ENCODE assay signal across 19 cellular contexts in the genomic region with DNA sequence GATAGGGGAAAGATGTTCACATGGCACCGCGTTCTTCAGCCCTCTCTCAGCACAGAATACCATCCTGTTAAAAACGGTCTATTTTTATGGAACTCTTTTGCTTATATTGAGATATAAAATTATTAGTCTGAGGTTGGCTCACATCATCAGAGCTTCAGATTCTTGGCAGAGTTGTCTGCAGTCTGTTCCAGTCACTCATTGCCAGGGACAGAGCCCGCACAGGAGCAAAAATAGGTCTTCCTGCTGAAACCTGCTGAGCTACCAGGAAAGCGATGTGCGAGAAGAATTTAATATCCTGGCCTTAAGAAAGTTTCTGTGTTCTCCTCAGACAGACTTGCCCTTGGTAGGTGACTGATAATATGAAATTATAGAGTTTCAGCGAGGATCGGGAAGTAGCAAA.
"Had no signal": no experiment of that assay in that cellular context is flagged by ENCODE, and none has a peak within 500 bp of the region (broad histone marks: within the 10 kb centered on the region; RNA-seq: fewer than 3 reads in every experiment).

No MANE protein-coding gene starts in this region.

- H3K9me3 ChIP-seq: MG63, SK-N-SH had no signal

- H3K36me3 ChIP-seq: MG63 had no signal

- H3K27me3 ChIP-seq: MG63 had no signal

- DNase-seq: IMR-90, Karpas-422, KG1, MG63, NCI-H1092, NCI-H1105 treated with DMSO at 0.1 percent for 48 hours, NCI-H1417 treated with DMSO at 0.1 percent for 48 hours, NCI-H146, NCI-H187 treated with DMSO at 0.1 percent for 48 hours, NCI-H2029 treated with DMSO at 0.1 percent for 48 hours, NCI-H2171 treated with DMSO at 0.1 percent for 48 hours, NCI-H345, NCI-H524, NCI-H748 treated with DMSO at 0.1 percent for 48 hours, RPMI8226, SHP77, SK-N-SH, SW 1271 had no signal

- ATAC-seq: HepG2 had no signal

- H3K4me3 ChIP-seq: MG63 had no signal
